Comparison of ENCODE assay signal across 8 cellular contexts in genomic region chr1:223490256-223490655, GRCh38.
"Had no signal": no experiment of that assay in that cellular context is flagged by ENCODE, and none has a peak within 500 bp of the region (broad histone marks: within the 10 kb centered on the region; RNA-seq: fewer than 3 reads in every experiment).

No MANE protein-coding gene starts in this region.

- FAIRE-seq: HTR-8/SVneo had no signal

- H3K36me3 ChIP-seq: HAP-1 had no signal

- ATAC-seq: GM23338, HCT116 had no signal

- H3K9me3 ChIP-seq: HAP-1 had no signal

- H3K4me1 ChIP-seq: HAP-1 had no signal

- H3K4me2 ChIP-seq: GM23338 had no signal

- H3K4me3 ChIP-seq: GM23338, HAP-1 had no signal

- DNase-seq: H7, HFFc6, IMR-90 had no signal

- H2AFZ ChIP-seq: GM23338 had no signal

- H3K27ac ChIP-seq: HL-60 had no signal
